In the genomic region with DNA sequence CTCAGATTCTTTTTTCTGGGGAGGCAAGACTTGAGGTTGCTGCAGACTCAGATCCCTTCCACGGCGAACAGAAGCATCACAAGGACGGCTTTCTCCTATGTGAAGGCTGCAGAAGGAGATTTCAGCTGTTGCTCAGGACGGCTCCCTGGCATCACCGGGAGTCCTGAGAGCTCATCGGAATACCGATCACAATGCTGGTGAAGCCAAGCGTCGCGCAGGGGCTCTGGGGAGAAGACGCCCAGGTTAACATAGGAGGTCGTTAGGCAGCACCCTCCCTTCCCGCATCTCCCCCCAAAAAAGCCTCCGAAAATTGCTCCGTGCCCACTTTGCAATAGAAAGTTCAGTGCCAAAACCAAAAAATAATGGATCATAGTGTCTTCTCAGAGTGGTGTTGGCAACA, we compare ENCODE assay signal across 13 cellular contexts.
"Had no signal": no experiment of that assay in that cellular context is flagged by ENCODE, and none has a peak within 500 bp of the region (broad histone marks: within the 10 kb centered on the region; RNA-seq: fewer than 3 reads in every experiment).

No MANE protein-coding gene starts in this region.

- H3K9me3 ChIP-seq: MG63 had no signal

- H3K36me3 ChIP-seq: MG63 had no signal

- H3K27ac ChIP-seq: KMS-11 had no signal

- H3K4me3 ChIP-seq: MG63 had no signal

- DNase-seq: KG1, NCI-H1048, NCI-H1417 treated with DMSO at 0.1 percent for 48 hours, NCI-H1436 treated with DMSO at 0.1 percent for 48 hours, NCI-H1694 treated with DMSO at 0.1 percent for 48 hours, NCI-H187 treated with DMSO at 0.1 percent for 48 hours, NCI-H2081 treated with DMSO at 0.1 percent for 48 hours, NCI-H2107, NCI-H2171, NCI-H2227 treated with DMSO at 0.1 percent for 48 hours, NCI-H446 treated with DMSO at 0.1 percent for 48 hours had no signal
